8 cellular contexts compared by ENCODE assay signal in genomic region chr1:226444901-226445300, GRCh38. TPM values are rescaled to one million over a fixed set of nuclear protein-coding genes. Genes with fewer than 3 reads are reported as not detected.
DNase-seq lines count a peak whose midpoint lies in the region; ATAC-seq and TF ChIP-seq lines count a peak whose summit lies in the region.

No MANE protein-coding gene starts in this region.

- H3K36me3 Mint-ChIP-seq in MCF 10A (ENCODE audit: insufficient read depth, unreplicated experiment) = no peaks in the 10 kb centered on the region

- no peak for TF ChIP-seq EP300 in gastroesophageal sphincter (IDR thresholded peaks at IDR 0.05)

- H3K4me3 Mint-ChIP-seq in stimulated activated naive CD8-positive, alpha-beta T cell treated with anti-CD3 and anti-CD28 coated beads, Interleukin-15, amount 100 ng/mL, for 72 hours = peak overlapping the region; percentile 37 to 39
- no peak overlapping the region for H3K4me3 Mint-ChIP-seq in MCF 10A (ENCODE audit: unreplicated experiment)

- H3K4me1 Mint-ChIP-seq in stimulated activated naive CD8-positive, alpha-beta T cell treated with anti-CD3 and anti-CD28 coated beads, Interleukin-15, amount 100 ng/mL, for 72 hours = peaks cover 34% of the 10 kb centered on the region
- H3K4me1 Mint-ChIP-seq in MCF 10A (ENCODE audit: insufficient read depth, unreplicated experiment) = peaks cover 5% of the 10 kb centered on the region

- H3K4me1 ChIP-seq in gastroesophageal sphincter = no peaks in the 10 kb centered on the region

- H3K36me3 ChIP-seq in gastroesophageal sphincter = no peaks in the 10 kb centered on the region

- H3K27me3 ChIP-seq in gastroesophageal sphincter = peaks cover 8% of the 10 kb centered on the region

- no peak for TF ChIP-seq POLR2A in gastroesophageal sphincter (IDR thresholded peaks at IDR 0.05)

- TF ChIP-seq CTCF in gastroesophageal sphincter (IDR thresholded peaks at IDR 0.05) (no peak), MCF 10A (IDR thresholded peaks at IDR 0.05; ENCODE audit: unreplicated experiment) (no peak)

- POLR2A ChIA-PET in MCF 10A (lab: Yijun Ruan, JAX) = interaction anchor here (0.8 kb wide), 1 partner anchor 37 kb away, joined by 5 read pairs; the partner anchor contains the start of gene PARP1

- intact Hi-C loops in MCF 10A (cut with micrococcal nuclease) = no loop called here

- H3K9me3 Mint-ChIP-seq in stimulated activated naive CD8-positive, alpha-beta T cell treated with anti-CD3 and anti-CD28 coated beads, Interleukin-15, amount 100 ng/mL, for 72 hours = no peaks in the 10 kb centered on the region
- H3K9me3 Mint-ChIP-seq in MCF 10A (ENCODE audit: unreplicated experiment) = peaks cover 7% of the 10 kb centered on the region

- H3K27ac Mint-ChIP-seq in stimulated activated naive CD8-positive, alpha-beta T cell treated with anti-CD3 and anti-CD28 coated beads, Interleukin-15, amount 100 ng/mL, for 72 hours = peak overlapping the region in 1 of 2 donors; percentile 27
- H3K27ac Mint-ChIP-seq in MCF 10A (ENCODE audit: low read depth, unreplicated experiment) = no peak overlapping the region

- ATAC-seq in GM18873 (IDR thresholded peaks at IDR 0.05; ENCODE audit: low FRiP score, unreplicated experiment) (peak; percentile 99), HG02938 (IDR thresholded peaks at IDR 0.05; ENCODE audit: unreplicated experiment) (peak; percentile 100), gastroesophageal sphincter (no peak)
- ATAC-seq in stimulated activated naive CD8-positive, alpha-beta T cell treated with anti-CD3 and anti-CD28 coated beads, Interleukin-15, amount 100 ng/mL, for 72 hours = peak; percentile 100

- H3K4me3 ChIP-seq in gastroesophageal sphincter = no peak overlapping the region

- CTCF ChIA-PET in MCF 10A (lab: Yijun Ruan, JAX) = interaction anchor here (0.6 to 10.2 kb wide), 6 partner anchors 14 to 191 kb away, joined by 3 to 106 read pairs (median 4); no protein-coding TSS in a partner anchor

- no TSS peak for BruUV-seq in MCF 10A (replicated peaks; lab: Mats Ljungman, UMichigan)

- WGBS in gastroesophageal sphincter (ENCODE audit: low coverage in 1 of 2), 2 donors = 66 to 80% methylated on average over 2 of the region's 2 CpGs

- no peak overlapping the region for H3K27ac ChIP-seq in gastroesophageal sphincter

- H3K9me3 ChIP-seq in gastroesophageal sphincter = no peaks in the 10 kb centered on the region

- DNase-seq in T-helper 1 cell (peak in 4 of 5 donors; percentile 35 to 89 (median 43)), cerebellar cortex (ENCODE audit: low spot score) (peak; percentile 90), MCF 10A (ENCODE audit: unreplicated experiment) (no peak), NCI-H748 (lab: John Stamatoyannopoulos, UW; ENCODE audit: unreplicated experiment) (no peak)
- peak; percentile 75 to 84 for DNase-seq in stimulated activated naive CD8-positive, alpha-beta T cell treated with anti-CD3 and anti-CD28 coated beads, Interleukin-15, amount 100 ng/mL, for 72 hours

- peaks cover 7% of the 10 kb centered on the region for H3K27me3 Mint-ChIP-seq in stimulated activated naive CD8-positive, alpha-beta T cell treated with anti-CD3 and anti-CD28 coated beads, Interleukin-15, amount 100 ng/mL, for 72 hours
- H3K27me3 Mint-ChIP-seq in MCF 10A (ENCODE audit: insufficient read depth, unreplicated experiment) = peaks cover 47% of the 10 kb centered on the region

RNA-seq across cellular contexts. Expression of gene PARP1, which starts 37.0 kb away (rescaled TPM):
- total RNA-seq in gastroesophageal sphincter (100 to 1,000 TPM in 2 of 4 donors, 10 to 100 TPM in 2; 77.4 to 147 (median 95.6) TPM), MCF 10A (2022) (192 and 235 TPM in 2 replicates)

Comparison
In these comparisons a context has a peak if more than half of its experiments do, and no peak if none do; other contexts are left out.
1. DNase-seq: peak in T-helper 1 cell (4 of 5), cerebellar cortex (single experiment) and stimulated activated naive CD8-positive, alpha-beta T cell treated with anti-CD3 and anti-CD28 coated beads, Interleukin-15, amount 100 ng/mL, for 72 hours (2 of 2); none in MCF 10A (single experiment) and NCI-H748 (single experiment).